In the genomic region with DNA sequence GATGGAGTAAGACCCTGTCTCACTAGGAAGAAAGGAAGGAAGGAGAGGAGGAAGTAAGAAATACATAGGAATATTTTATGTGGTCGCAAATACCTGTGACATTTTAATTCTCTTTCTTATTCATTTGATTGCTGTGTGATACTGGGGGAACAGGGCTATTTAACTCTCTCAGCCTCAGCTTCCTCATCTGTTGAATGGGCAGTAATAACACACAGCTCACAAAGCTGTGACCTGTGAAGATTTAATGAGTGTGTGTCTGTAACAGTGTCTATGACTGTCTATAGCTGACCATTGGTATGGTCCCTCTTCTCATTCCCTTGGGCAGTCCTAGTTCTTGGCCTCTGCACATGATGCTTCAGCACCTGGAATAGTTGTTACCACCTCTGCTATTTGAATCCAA, we compare ENCODE assay signal across 31 cellular contexts.
"Had no signal": no experiment of that assay in that cellular context is flagged by ENCODE, and none has a peak within 500 bp of the region (broad histone marks: within the 10 kb centered on the region; RNA-seq: fewer than 3 reads in every experiment).

No MANE protein-coding gene starts in this region.

- DNase-seq: activated B cell treated with CpG ODN at 0.5 μM for 24 hours; activated CD4-positive, alpha-beta T cell treated with anti-CD3 and anti-CD28 coated beads for 48 hours; activated CD4-positive, alpha-beta T cell treated with anti-CD3 and anti-CD28 coated beads, Interleukin-2, amount 50 U/mL, for 1 hour; activated CD4-positive, alpha-beta T cell treated with anti-CD3 and anti-CD28 coated beads, Interleukin-2, amount 50 U/mL, for 48 hours; activated CD8-positive, alpha-beta memory T cell treated with anti-CD3 and anti-CD28 coated beads for 24 hours; activated CD8-positive, alpha-beta T cell treated with anti-CD3 and anti-CD28 coated beads for 36 hours; activated effector memory CD4-positive, alpha-beta T cell treated with Interleukin-2 at 50 U/mL for 16 hours; activated gamma-delta T cell treated with Interleukin-2 at 50 U/mL for 16 hours; activated naive CD4-positive, alpha-beta T cell treated with anti-CD3 and anti-CD28 coated beads, Interleukin-2, amount 50 U/mL, for 16 hours; activated naive CD4-positive, alpha-beta T cell treated with Interleukin-2 at 50 U/mL for 16 hours; activated T-cell treated with anti-CD3 and anti-CD28 coated beads, Interleukin-2, amount 50 U/mL, for 4 hours; amniotic stem cell; anterior cingulate cortex; brain microvascular endothelial cell; dorsolateral prefrontal cortex; effector memory CD4-positive, alpha-beta T cell; endodermal cell; foreskin keratinocyte; heart right ventricle; T1000; WERI-Rb-1 had no signal

- H3K9me3 Mint-ChIP-seq: activated CD8-positive, alpha-beta T cell treated with anti-CD3 and anti-CD28 coated beads for 36 hours; activated T-cell treated with anti-CD3 and anti-CD28 coated beads, Interleukin-2, amount 50 U/mL, for 4 hours; activated T-helper 17 cell treated with anti-CD3 and anti-CD28 coated beads, Interleukin-2, amount 50 U/mL, for 72 hours; central memory CD8-positive, alpha-beta T cell; endodermal cell had no signal

- H3K27ac Mint-ChIP-seq: activated B cell treated with CpG ODN at 0.5 μM for 24 hours; activated CD8-positive, alpha-beta T cell treated with anti-CD3 and anti-CD28 coated beads for 36 hours; activated naive CD8-positive, alpha-beta T cell; activated T-helper 17 cell treated with anti-CD3 and anti-CD28 coated beads, Interleukin-2, amount 50 U/mL, for 72 hours; dendritic cell treated with granulocyte-macrophage colony-stimulating factor and Interleukin-4, amounts not matched to agents 40 ng/mL and 50 ng/mL, for 4 days; endodermal cell had no signal

- FAIRE-seq: astrocyte, bronchial epithelial cell had no signal

- ATAC-seq: activated CD4-positive, CD25-positive, alpha-beta regulatory T cell treated with anti-CD3 and anti-CD28 coated beads, Interleukin-2, amount 50 U/mL, for 24 hours; activated CD8-positive, alpha-beta T cell treated with anti-CD3 and anti-CD28 coated beads for 36 hours; activated T-cell treated with anti-CD3 and anti-CD28 coated beads, Interleukin-2, amount 50 U/mL, for 4 hours; activated T-helper 17 cell treated with anti-CD3 and anti-CD28 coated beads, Interleukin-2, amount 50 U/mL, for 72 hours; esophagus mucosa; foreskin keratinocyte; gastroesophageal sphincter; heart right ventricle had no signal

- H3K9me3 ChIP-seq: gastroesophageal sphincter, heart right ventricle had no signal

- H3K27ac ChIP-seq: brain microvascular endothelial cell, dorsolateral prefrontal cortex, foreskin keratinocyte, WERI-Rb-1 had no signal

- H3K36me3 Mint-ChIP-seq: activated naive CD8-positive, alpha-beta T cell had no signal

- H3K4me1 ChIP-seq: foreskin keratinocyte had no signal

- H3K36me3 ChIP-seq: brain microvascular endothelial cell, gastroesophageal sphincter, heart right ventricle, WERI-Rb-1 had no signal

- H3K4me3 ChIP-seq: coronary artery, dorsolateral prefrontal cortex, gastroesophageal sphincter, heart right ventricle had no signal

- H3K27me3 Mint-ChIP-seq: activated B cell treated with CpG ODN at 0.5 μM for 24 hours; activated CD8-positive, alpha-beta T cell treated with anti-CD3 and anti-CD28 coated beads for 36 hours; dendritic cell treated with granulocyte-macrophage colony-stimulating factor and Interleukin-4, amounts not matched to agents 40 ng/mL and 50 ng/mL, for 4 days had no signal

- H3K4me3 Mint-ChIP-seq: activated B cell treated with CpG ODN at 0.5 μM for 24 hours; activated CD8-positive, alpha-beta T cell treated with anti-CD3 and anti-CD28 coated beads for 36 hours; activated naive CD8-positive, alpha-beta T cell; activated T-cell treated with anti-CD3 and anti-CD28 coated beads, Interleukin-2, amount 50 U/mL, for 4 hours; activated T-helper 17 cell treated with anti-CD3 and anti-CD28 coated beads, Interleukin-2, amount 50 U/mL, for 72 hours; central memory CD8-positive, alpha-beta T cell; dendritic cell treated with granulocyte-macrophage colony-stimulating factor and Interleukin-4, amounts not matched to agents 40 ng/mL and 50 ng/mL, for 4 days; endodermal cell had no signal

- H3K4me1 Mint-ChIP-seq: activated T-helper 17 cell treated with anti-CD3 and anti-CD28 coated beads, Interleukin-2, amount 50 U/mL, for 72 hours had no signal

- H3K27me3 ChIP-seq: brain microvascular endothelial cell, dorsolateral prefrontal cortex, foreskin keratinocyte, gastroesophageal sphincter, heart right ventricle had no signal
